1 cellular context compared by ENCODE assay signal in the genomic region with DNA sequence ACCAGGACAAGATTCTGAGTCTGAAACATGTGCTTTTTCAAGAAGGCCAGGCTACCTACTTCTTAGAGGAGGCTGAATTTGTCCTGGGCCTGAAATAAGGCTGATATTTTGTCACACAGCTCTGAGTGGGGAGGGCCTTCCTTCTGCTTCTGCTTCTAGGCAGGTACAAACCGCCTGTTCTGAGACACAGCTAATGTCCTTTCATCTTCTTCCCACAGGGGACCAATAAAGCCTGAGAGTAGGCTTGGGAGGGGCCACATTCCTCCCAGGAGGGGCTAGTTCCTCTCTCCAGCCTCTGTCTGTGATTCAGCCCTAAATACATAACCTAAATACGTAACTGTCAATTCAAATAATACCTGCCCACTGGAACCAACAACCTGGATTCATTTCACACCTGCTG.
TF ChIP-seq lines count a peak whose summit lies in the region.

No MANE protein-coding gene starts in this region.

TF ChIP-seq in GM12878, 131 proteins besides CTCF, POLR2A, EP300 and RAD21 (continued from another document):
- TF ChIP-seq, protein P1, sequence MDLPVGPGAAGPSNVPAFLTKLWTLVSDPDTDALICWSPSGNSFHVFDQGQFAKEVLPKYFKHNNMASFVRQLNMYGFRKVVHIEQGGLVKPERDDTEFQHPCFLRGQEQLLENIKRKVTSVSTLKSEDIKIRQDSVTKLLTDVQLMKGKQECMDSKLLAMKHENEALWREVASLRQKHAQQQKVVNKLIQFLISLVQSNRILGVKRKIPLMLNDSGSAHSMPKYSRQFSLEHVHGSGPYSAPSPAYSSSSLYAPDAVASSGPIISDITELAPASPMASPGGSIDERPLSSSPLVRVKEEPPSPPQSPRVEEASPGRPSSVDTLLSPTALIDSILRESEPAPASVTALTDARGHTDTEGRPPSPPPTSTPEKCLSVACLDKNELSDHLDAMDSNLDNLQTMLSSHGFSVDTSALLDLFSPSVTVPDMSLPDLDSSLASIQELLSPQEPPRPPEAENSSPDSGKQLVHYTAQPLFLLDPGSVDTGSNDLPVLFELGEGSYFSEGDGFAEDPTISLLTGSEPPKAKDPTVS (IDR thresholded peaks at IDR 0.05; ENCODE audit: low read depth, low read length) = no peak
- TF ChIP-seq, protein P2, sequence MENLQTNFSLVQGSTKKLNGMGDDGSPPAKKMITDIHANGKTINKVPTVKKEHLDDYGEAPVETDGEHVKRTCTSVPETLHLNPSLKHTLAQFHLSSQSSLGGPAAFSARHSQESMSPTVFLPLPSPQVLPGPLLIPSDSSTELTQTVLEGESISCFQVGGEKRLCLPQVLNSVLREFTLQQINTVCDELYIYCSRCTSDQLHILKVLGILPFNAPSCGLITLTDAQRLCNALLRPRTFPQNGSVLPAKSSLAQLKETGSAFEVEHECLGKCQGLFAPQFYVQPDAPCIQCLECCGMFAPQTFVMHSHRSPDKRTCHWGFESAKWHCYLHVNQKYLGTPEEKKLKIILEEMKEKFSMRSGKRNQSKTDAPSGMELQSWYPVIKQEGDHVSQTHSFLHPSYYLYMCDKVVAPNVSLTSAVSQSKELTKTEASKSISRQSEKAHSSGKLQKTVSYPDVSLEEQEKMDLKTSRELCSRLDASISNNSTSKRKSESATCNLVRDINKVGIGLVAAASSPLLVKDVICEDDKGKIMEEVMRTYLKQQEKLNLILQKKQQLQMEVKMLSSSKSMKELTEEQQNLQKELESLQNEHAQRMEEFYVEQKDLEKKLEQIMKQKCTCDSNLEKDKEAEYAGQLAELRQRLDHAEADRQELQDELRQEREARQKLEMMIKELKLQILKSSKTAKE (IDR thresholded peaks at IDR 0.05; ENCODE audit: low read depth, poor library complexity, severe bottlenecking) = no peak
- TF ChIP-seq SPI1 (IDR thresholded peaks at IDR 0.05; ENCODE audit: borderline replicate concordance, insufficient read depth, low read depth, low read length) (peak; percentile 20; the same call in 1 of the 2 replicates), YY1 (IDR thresholded peaks at IDR 0.05; ENCODE audit: low read depth, low read length) (no peak), MYB (IDR thresholded peaks at IDR 0.05; ENCODE audit: borderline replicate concordance, low read depth, low read length) (no peak), ZNF622 (IDR thresholded peaks at IDR 0.05) (no peak), ZNF217 (IDR thresholded peaks at IDR 0.05) (no peak)
